ENCODE assay signal across 11 cellular contexts in the genomic region with DNA sequence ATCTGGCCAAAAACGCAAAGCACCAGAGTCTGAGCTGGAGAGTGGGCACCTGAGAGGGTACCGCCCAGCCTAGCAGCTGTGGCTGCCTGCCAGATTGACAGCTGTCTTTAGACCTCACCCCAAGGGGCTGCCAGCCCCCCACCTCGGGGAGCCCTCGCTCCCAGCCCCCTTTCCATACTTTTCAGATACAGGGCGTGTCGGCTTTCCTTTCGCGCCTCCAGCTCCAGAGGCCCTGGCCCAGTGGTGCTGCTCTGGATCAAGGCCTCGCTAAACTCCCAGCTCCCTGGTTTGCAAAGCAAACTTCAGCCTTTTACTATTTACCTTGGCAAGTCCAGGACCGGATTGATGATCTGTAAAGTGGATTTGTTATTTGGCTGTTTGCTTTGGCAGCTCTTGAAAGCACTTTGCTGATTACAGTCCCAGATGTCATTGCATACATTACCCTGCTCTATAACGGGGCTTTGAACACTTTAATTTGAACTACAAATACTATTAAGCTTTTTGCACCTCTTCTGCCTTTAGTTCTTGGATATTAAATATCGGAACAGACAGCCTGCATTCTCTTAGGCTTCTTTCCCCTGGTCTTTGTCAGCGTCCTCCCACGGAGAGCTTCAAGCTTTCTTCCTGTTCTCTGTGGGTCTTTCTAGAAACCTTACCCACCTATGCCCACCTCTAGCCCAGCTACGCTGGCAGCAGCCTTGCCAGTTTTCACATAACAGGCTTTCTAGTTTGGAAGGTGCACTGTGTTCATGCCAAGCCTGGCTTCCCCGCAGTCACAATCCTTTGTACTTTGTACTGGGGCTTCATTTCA.
DNase-seq lines count a peak whose midpoint lies in the region; ATAC-seq and TF ChIP-seq lines count a peak whose summit lies in the region.
"Had no signal": no experiment of that assay in that cellular context is flagged by ENCODE, and none has a peak within 500 bp of the region (broad histone marks: within the 10 kb centered on the region; RNA-seq: fewer than 3 reads in every experiment).

No MANE protein-coding gene starts in this region.

- H3K4me1 ChIP-seq in gastroesophageal sphincter, result peaks cover 4 to 61% (median 5%) of the 10 kb centered on the region in 3 donors
- H3K4me1 ChIP-seq in skeletal muscle tissue (ENCODE audit: control insufficient read depth in 3 of 3, insufficient read depth in 3 of 3, low read length in 3 of 3), result peaks cover 2 to 19% (median 13%) of the 10 kb centered on the region in 3 donors

- H3K9me3 ChIP-seq in gastroesophageal sphincter (no peaks in the 10 kb centered on the region), skeletal muscle tissue (ENCODE audit: control insufficient read depth in 3 of 3, low read length in 3 of 3) (no peaks in the 10 kb centered on the region)

- H3K4me3 ChIP-seq in gastroesophageal sphincter, result no peak overlapping the region
- H3K4me3 ChIP-seq in skeletal muscle tissue (ENCODE audit: low read length in 3 of 3), result no peak overlapping the region

- TF ChIP-seq EP300 in gastroesophageal sphincter (IDR thresholded peaks at IDR 0.05), result no peak

- peak overlapping the region; percentile 58 to 85 (median 79) for H3K27ac ChIP-seq in gastroesophageal sphincter
- H3K27ac ChIP-seq in skeletal muscle tissue (ENCODE audit: low read depth, low read length), result peak overlapping the region; percentile 3
- H3K27ac ChIP-seq: KMS-11 had no signal

- no peak for TF ChIP-seq CTCF in gastroesophageal sphincter (IDR thresholded peaks at IDR 0.05)

- DNase-seq in LoVo (ENCODE audit: low spot score) (peak; percentile 73), NCI-H748 (lab: John Stamatoyannopoulos, UW; ENCODE audit: unreplicated experiment) (peak; percentile 91)
- DNase-seq in activated CD4-positive, alpha-beta T cell treated with anti-CD3 and anti-CD28 coated beads for 1 hour, result no peak
- DNase-seq: DND-41; effector CD4-positive, alpha-beta T cell had no signal

- no peak for TF ChIP-seq POLR2A in gastroesophageal sphincter (IDR thresholded peaks at IDR 0.05)

- ATAC-seq in gastroesophageal sphincter (no peak), HG03565 (IDR thresholded peaks at IDR 0.05; ENCODE audit: unreplicated experiment) (no peak), GM19023 (IDR thresholded peaks at IDR 0.05; ENCODE audit: unreplicated experiment) (no peak), GM19328 (IDR thresholded peaks at IDR 0.05; ENCODE audit: unreplicated experiment) (no peak)

- WGBS in gastroesophageal sphincter (ENCODE audit: low coverage in 1 of 2), 2 donors, result 25 to 26% methylated on average over 8 to 12 of the region's 16 CpGs

- H3K27me3 ChIP-seq in gastroesophageal sphincter, result no peaks in the 10 kb centered on the region
- no peaks in the 10 kb centered on the region for H3K27me3 ChIP-seq in skeletal muscle tissue (ENCODE audit: control insufficient read depth in 3 of 3, insufficient read depth in 3 of 3, low read length in 3 of 3)

- no peaks in the 10 kb centered on the region for H3K36me3 ChIP-seq in gastroesophageal sphincter
- no peaks in the 10 kb centered on the region for H3K36me3 ChIP-seq in skeletal muscle tissue (ENCODE audit: control insufficient read depth in 3 of 3, insufficient read depth in 3 of 3, low read length in 3 of 3)

- H3K9ac ChIP-seq in skeletal muscle tissue (ENCODE audit: low read depth in 1 of 3, low read length in 3 of 3), result no peak overlapping the region
- H3K9ac ChIP-seq: KMS-11 had no signal
